Comparison of ENCODE assay signal across 9 cellular contexts in genomic region chr5:134567651-134568338, GRCh38. TPM values are rescaled to one million over a fixed set of nuclear protein-coding genes. Genes with fewer than 3 reads are reported as not detected.
DNase-seq lines count a peak whose midpoint lies in the region; ATAC-seq and TF ChIP-seq lines count a peak whose summit lies in the region.
"Had no signal": no experiment of that assay in that cellular context is flagged by ENCODE, and none has a peak within 500 bp of the region (broad histone marks: within the 10 kb centered on the region; RNA-seq: fewer than 3 reads in every experiment).

No MANE protein-coding gene starts in this region.

- peaks cover 77 to 100% (median 97%) of the 10 kb centered on the region in 11 experiments for H3K36me3 ChIP-seq in BLaER1 treated with 17β-estradiol and CSF1 and Interleukin-3, amounts not matched to agents 10 nM and 100 nM
- H3K36me3 ChIP-seq in SK-N-SH (replicated peaks in 1 of 2; ENCODE audit: control insufficient read depth in 1 of 2, insufficient read depth in 2 of 2, low read length in 1 of 2) (peaks cover 20 to 38% of the 10 kb centered on the region in 2 experiments), esophagus squamous epithelium (peaks cover 40 to 100% (median 43%) of the 10 kb centered on the region in 3 donors), prostate gland (peaks cover 25 to 39% of the 10 kb centered on the region in 2 donors)

- no peak overlapping the region for H3K4me3 Mint-ChIP-seq in osteocyte (ENCODE audit: unreplicated experiment)
- H3K4me3 Mint-ChIP-seq: brain had no signal

- H2AFZ ChIP-seq in SK-N-SH (ENCODE audit: low read depth) = no peak overlapping the region

- CTCF ChIA-PET in SK-N-SH (lab: Yijun Ruan, JAX) = interaction anchor here (1.0 to 5.1 kb wide), 7 partner anchors 8 to 156 kb away, joined by 5 to 31 read pairs (median 7); partner anchors contain the start of gene CDKN2AIPNL

- no peaks in the 10 kb centered on the region for H3K27me3 Mint-ChIP-seq in osteocyte (ENCODE audit: unreplicated experiment)

- H3K9ac ChIP-seq in BLaER1 treated with 17β-estradiol and CSF1 and Interleukin-3, amounts not matched to agents 10 nM and 100 nM = peak overlapping the region in 3 of 11 experiments; percentile 15 to 46 (median 34); a peak in 3 of 22 replicates
- no peak overlapping the region for H3K9ac ChIP-seq in SK-N-SH

- ATAC-seq in HG03565 (IDR thresholded peaks at IDR 0.05; ENCODE audit: unreplicated experiment) = no peak

- peaks cover 17 to 71% (median 50%) of the 10 kb centered on the region in 11 experiments; a peak in 19 of 22 replicates for H4K20me1 ChIP-seq in BLaER1 treated with 17β-estradiol and CSF1 and Interleukin-3, amounts not matched to agents 10 nM and 100 nM
- H4K20me1 ChIP-seq in SK-N-SH (ENCODE audit: insufficient read depth) = no peaks in the 10 kb centered on the region; the same call in 1 of the 2 replicates

- TF ChIP-seq POLR2A in esophagus squamous epithelium (IDR thresholded peaks at IDR 0.05) (no peak), prostate gland (IDR thresholded peaks at IDR 0.05) (no peak)

- POLR2A ChIA-PET in SK-N-SH (lab: Yijun Ruan, JAX) = interaction anchor here (0.9 to 1.0 kb wide), 2 partner anchors 12 to 189 kb away, joined by 3 to 6 read pairs; no protein-coding TSS in a partner anchor

- H3K4me1 Mint-ChIP-seq in osteocyte (ENCODE audit: unreplicated experiment) = peaks cover 10% of the 10 kb centered on the region

- no peaks in the 10 kb centered on the region for H3K9me3 ChIP-seq in BLaER1 treated with 17β-estradiol and CSF1 and Interleukin-3, amounts not matched to agents 10 nM and 100 nM (replicated peaks in 1 of 11)
- H3K9me3 ChIP-seq in SK-N-SH = no peaks in the 10 kb centered on the region
- H3K9me3 ChIP-seq in esophagus squamous epithelium = no peaks in the 10 kb centered on the region
- H3K9me3 ChIP-seq in prostate gland = no peaks in the 10 kb centered on the region

- H3K27ac ChIP-seq in BLaER1 treated with 17β-estradiol and CSF1 and Interleukin-3, amounts not matched to agents 10 nM and 100 nM = peak overlapping the region in 4 of 11 experiments; percentile 9 to 62 (median 36); a peak in 6 of 22 replicates
- H3K27ac ChIP-seq in SK-N-SH (ENCODE audit: low read depth in 2 of 2, low read length in 1 of 2) (peak overlapping the region; percentile 54 to 91), esophagus squamous epithelium (peak overlapping the region; percentile 9 to 80 (median 38)), prostate gland (no peak overlapping the region)

- no peak for TF ChIP-seq RAD21 in SK-N-SH (IDR thresholded peaks at IDR 0.05; ENCODE audit: low read length)

- no peak overlapping the region for H3K4me3 ChIP-seq in BLaER1 treated with 17β-estradiol and CSF1 and Interleukin-3, amounts not matched to agents 10 nM and 100 nM
- H3K4me3 ChIP-seq in SK-N-SH (ENCODE audit: low read depth in 2 of 2, low read length in 1 of 2) (no peak overlapping the region), esophagus squamous epithelium (no peak overlapping the region), prostate gland (no peak overlapping the region)

- peak overlapping the region; percentile 66 for H3K27ac Mint-ChIP-seq in osteocyte (ENCODE audit: unreplicated experiment)

- no peaks in the 10 kb centered on the region for H3K9me3 Mint-ChIP-seq in osteocyte (ENCODE audit: unreplicated experiment)

- peaks cover 11 to 43% (median 29%) of the 10 kb centered on the region in 10 experiments for H3K4me1 ChIP-seq in BLaER1 treated with 17β-estradiol and CSF1 and Interleukin-3, amounts not matched to agents 10 nM and 100 nM
- H3K4me1 ChIP-seq in SK-N-SH (ENCODE audit: control insufficient read depth in 1 of 2, insufficient read depth in 2 of 2, low read depth in 1 of 2, low read length in 1 of 2) (peaks cover 17 to 31% of the 10 kb centered on the region in 2 experiments; a peak in 3 of 4 replicates), esophagus squamous epithelium (peaks cover 18 to 51% (median 30%) of the 10 kb centered on the region in 3 donors), prostate gland (replicated peaks) (no peaks in the 10 kb centered on the region)

- H3K79me2 ChIP-seq in SK-N-SH (ENCODE audit: insufficient read depth) = peaks cover 41% of the 10 kb centered on the region

- WGBS in SK-N-SH (ENCODE audit: low lambda C conversion rate) = 66% methylated on average over 5 of the region's 6 CpGs
- WGBS in esophagus squamous epithelium, 2 donors = 62 to 69% methylated on average over 4 to 6 of the region's 6 CpGs
- 82% methylated on average over 6 of the region's 6 CpGs for WGBS in prostate gland

- H3F3A ChIP-seq in SK-N-SH (replicated peaks; ENCODE audit: insufficient read depth) = peaks cover 13% of the 10 kb centered on the region

- H3K9me2 ChIP-seq in SK-N-SH = no peaks in the 10 kb centered on the region

- no peak for TF ChIP-seq CTCF in SK-N-SH (IDR thresholded peaks at IDR 0.05)
- no peak for TF ChIP-seq CTCF in esophagus squamous epithelium (IDR thresholded peaks at IDR 0.05)
- no peak for TF ChIP-seq CTCF in osteocyte (IDR thresholded peaks at IDR 0.05)
- no peak for TF ChIP-seq CTCF in prostate gland (IDR thresholded peaks at IDR 0.05)

- peak overlapping the region in 6 of 11 experiments; percentile 22 to 88 (median 60); a peak in 11 of 22 replicates for H3K4me2 ChIP-seq in BLaER1 treated with 17β-estradiol and CSF1 and Interleukin-3, amounts not matched to agents 10 nM and 100 nM
- H3K4me2 ChIP-seq in SK-N-SH = peak overlapping the region; percentile 69

- DNase-seq in SK-N-SH = no peak
- no peak for DNase-seq in esophagus squamous epithelium (lab: John Stamatoyannopoulos, UW)
- DNase-seq in osteocyte (ENCODE audit: extremely low spot score, unreplicated experiment) = no peak
- no peak for DNase-seq in prostate gland (ENCODE audit: low spot score)
- no peak for DNase-seq in NK-92 (lab: John Stamatoyannopoulos, UW; ENCODE audit: unreplicated experiment)
- DNase-seq in activated CD4-positive, alpha-beta T cell treated with anti-CD3 and anti-CD28 coated beads for 1 hour = no peak

- no peak for TF ChIP-seq EP300 in SK-N-SH (IDR thresholded peaks at IDR 0.05; ENCODE audit: borderline replicate concordance in 1 of 2, low read depth in 1 of 2, low read length in 1 of 2)

- no peaks in the 10 kb centered on the region for H3K27me3 ChIP-seq in BLaER1 treated with 17β-estradiol and CSF1 and Interleukin-3, amounts not matched to agents 10 nM and 100 nM
- H3K27me3 ChIP-seq in SK-N-SH (ENCODE audit: insufficient read depth) (no peaks in the 10 kb centered on the region), esophagus squamous epithelium (no peaks in the 10 kb centered on the region), prostate gland (replicated peaks; ENCODE audit: insufficient read depth) (no peaks in the 10 kb centered on the region)

- peaks cover 36% of the 10 kb centered on the region for H3K36me3 Mint-ChIP-seq in osteocyte (ENCODE audit: unreplicated experiment)

- intact Hi-C loops in esophagus squamous epithelium (cut with DNase I) = no loop called here
- intact Hi-C loops in prostate gland (cut with DNase I) = no loop called here

TF ChIP-seq in SK-N-SH, 30 proteins besides CTCF, POLR2A, EP300 and RAD21:
- TF ChIP-seq NRF1 (IDR thresholded peaks at IDR 0.05; ENCODE audit: low read depth, low read length) = no peak
- peak; percentile 89 for TF ChIP-seq MAX (IDR thresholded peaks at IDR 0.05; ENCODE audit: low read depth)
- TF ChIP-seq NFIC (IDR thresholded peaks at IDR 0.05; ENCODE audit: borderline replicate concordance) = peak; percentile 28; the same call in 1 of the 2 replicates
- peak; percentile 66 for TF ChIP-seq FOSL2 (IDR thresholded peaks at IDR 0.05; ENCODE audit: borderline replicate concordance, low read depth)
- TF ChIP-seq USF1 (IDR thresholded peaks at IDR 0.05; ENCODE audit: borderline replicate concordance, low read depth) = peak; percentile 56; the same call in 1 of the 2 replicates
- TF ChIP-seq TCF12 (IDR thresholded peaks at IDR 0.05) = peak; percentile 56
- TF ChIP-seq JUND (IDR thresholded peaks at IDR 0.05) = peak; percentile 41; the same call in 1 of the 2 replicates
- TF ChIP-seq POLR2AphosphoS5 (IDR thresholded peaks at IDR 0.05; ENCODE audit: low read depth, low read length) = no peak
- no peak for TF ChIP-seq ELF1 (IDR thresholded peaks at IDR 0.05)

RNA-seq across cellular contexts. Expression of gene JADE2, which starts 42.3 kb away (rescaled TPM):
- polyA plus RNA-seq in SK-N-SH (2012; rRNA removed) = 25.7 and 26.5 TPM in 2 replicates
- polyA plus RNA-seq in SK-N-SH (2012; cell fraction: cytosol; rRNA removed) = 10.2 and 17.2 TPM in 2 replicates
- 27.7 and 28.0 TPM in 2 replicates for polyA plus RNA-seq in SK-N-SH (2012; cell fraction: nucleus; rRNA removed)
- total RNA-seq in esophagus squamous epithelium (10 to 100 TPM in 3 of 4 donors, 1 to 10 TPM in 1; 9.1 to 32.8 (median 14.9) TPM), osteocyte (26.6 and 32.4 TPM in 2 replicates), prostate gland (10 to 100 TPM; 63.4 to 87.1 TPM)

Comparison
In these comparisons a context has a peak if more than half of its experiments do, and no peak if none do; other contexts are left out.
1. H3K27ac ChIP-seq: peak in SK-N-SH (2 of 2) and esophagus squamous epithelium (4 of 4); none in prostate gland (0 of 2).